Comparison of ENCODE assay signal across 1 cellular context in genomic region chr21:43908167-43908566, GRCh38.
TF ChIP-seq lines count a peak whose summit lies in the region.

No MANE protein-coding gene starts in this region.

TF ChIP-seq in GM12878, 131 proteins besides CTCF, POLR2A, EP300 and RAD21:
- TF ChIP-seq EED (IDR thresholded peaks at IDR 0.05; ENCODE audit: low read depth) (no peak), PRDM15 (CRISPR knock-in tag; IDR thresholded peaks at IDR 0.05) (no peak), ETV6 (conservative IDR thresholded peaks at IDR 0.05 in 1 of 2, IDR thresholded peaks at IDR 0.05 in 1 of 2; ENCODE audit: borderline replicate concordance in 1 of 2, low read depth in 1 of 2) (no peak), BCL11A (IDR thresholded peaks at IDR 0.05; ENCODE audit: low read depth, low read length) (no peak), NR2C2 (IDR thresholded peaks at IDR 0.05; ENCODE audit: borderline replicate concordance, control insufficient read depth, insufficient read length, low read depth) (no peak), SKIL (IDR thresholded peaks at IDR 0.05; ENCODE audit: low read depth, poor library complexity, severe bottlenecking) (no peak), EZH2 (IDR thresholded peaks at IDR 0.05; ENCODE audit: borderline replicate concordance, control insufficient read depth, low read depth, low read length) (no peak), ZNF622 (IDR thresholded peaks at IDR 0.05) (no peak), HSF1 (IDR thresholded peaks at IDR 0.05; ENCODE audit: low read depth, low read length) (no peak), HDAC6 (IDR thresholded peaks at IDR 0.05; ENCODE audit: unreplicated experiment) (no peak), ZBTB4 (CRISPR knock-in tag; IDR thresholded peaks at IDR 0.05) (no peak), SMC3 (IDR thresholded peaks at IDR 0.05; ENCODE audit: borderline replicate concordance, low read length) (no peak), NBN (IDR thresholded peaks at IDR 0.05) (no peak), SUPT20H (IDR thresholded peaks at IDR 0.05; ENCODE audit: borderline replicate concordance, control insufficient read depth, low read depth, low read length) (no peak), RELB (IDR thresholded peaks at IDR 0.05; ENCODE audit: low read depth) (no peak), CHD4 (IDR thresholded peaks at IDR 0.05) (no peak), SIX5 (IDR thresholded peaks at IDR 0.05; ENCODE audit: low read depth, low read length, severe bottlenecking) (no peak), SIN3A (IDR thresholded peaks at IDR 0.05; ENCODE audit: low read depth, low read length) (no peak)
